Comparison of ENCODE assay signal across 14 cellular contexts in the genomic region with DNA sequence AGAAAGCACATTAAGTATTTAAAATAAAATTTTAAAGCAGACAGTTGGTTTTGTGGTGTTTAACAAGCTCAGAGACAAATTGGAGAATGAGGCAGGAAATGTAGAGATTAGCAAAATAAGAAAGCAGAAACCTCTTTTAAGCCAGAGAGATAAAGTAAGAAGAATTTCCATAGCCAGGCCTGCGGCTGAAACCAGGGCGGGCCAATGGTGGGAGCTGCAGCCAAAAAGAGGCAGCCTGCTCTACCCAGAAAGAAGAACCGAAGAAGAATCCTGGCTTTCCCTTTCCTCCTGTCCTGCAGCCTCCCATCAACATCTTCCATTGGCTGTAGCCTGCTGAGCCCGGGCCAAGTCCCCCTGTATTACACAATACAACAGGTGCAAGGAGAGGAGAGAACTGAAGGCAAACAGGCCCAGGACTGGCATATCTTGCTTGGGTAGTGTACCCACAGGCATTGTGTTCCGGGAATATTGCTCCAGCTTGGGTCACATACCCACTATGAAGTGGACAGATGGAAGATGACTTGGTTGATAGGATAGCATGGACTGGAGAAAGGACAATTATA.
"Had no signal": no experiment of that assay in that cellular context is flagged by ENCODE, and none has a peak within 500 bp of the region (broad histone marks: within the 10 kb centered on the region; RNA-seq: fewer than 3 reads in every experiment).

No MANE protein-coding gene starts in this region.

- H3K4me1 ChIP-seq: body of pancreas, pancreas, spleen had no signal

- DNase-seq: activated effector memory CD4-positive, alpha-beta T cell treated with Interleukin-2 at 50 U/mL for 16 hours; activated T-cell treated with anti-CD3 and anti-CD28 coated beads, Interleukin-2, amount 50 U/mL, for 1 hour; amniotic stem cell; body of pancreas; hypothalamus; pancreas; spleen; stimulated activated CD4-positive, alpha-beta T cell treated with anti-CD3 and anti-CD28 coated beads, Interleukin-1b, Interleukin-23, amount 100 ng/mL, for 48 hours; stimulated activated naive CD4-positive, alpha-beta T cell; substantia nigra; trophoblast cell had no signal

- H3K27me3 ChIP-seq: body of pancreas, pancreas had no signal

- ATAC-seq: body of pancreas, pancreas, SK-N-SH treated with all-trans-retinoic acid at 6 μM for 48 hours had no signal

- H3K27ac Mint-ChIP-seq: activated naive CD4-positive, alpha-beta T cell treated with anti-CD3 and anti-CD28 coated beads, Interleukin-2, amount 50 U/mL, for 24 hours had no signal

- H3K36me3 Mint-ChIP-seq: activated naive CD4-positive, alpha-beta T cell treated with anti-CD3 and anti-CD28 coated beads, Interleukin-2, amount 50 U/mL, for 24 hours had no signal

- H3K4me3 Mint-ChIP-seq: activated naive CD4-positive, alpha-beta T cell treated with anti-CD3 and anti-CD28 coated beads, Interleukin-2, amount 50 U/mL, for 24 hours; neural crest cell had no signal

- H3K9me3 ChIP-seq: body of pancreas, pancreas, spleen had no signal

- H3K4me1 Mint-ChIP-seq: activated naive CD4-positive, alpha-beta T cell treated with anti-CD3 and anti-CD28 coated beads, Interleukin-2, amount 50 U/mL, for 24 hours; neural crest cell had no signal

- H3K27ac ChIP-seq: body of pancreas, pancreas, spleen had no signal

- H3K36me3 ChIP-seq: pancreas, spleen had no signal

- H3K4me3 ChIP-seq: body of pancreas, pancreas, spleen had no signal

- FAIRE-seq: pancreas had no signal

- H3K9me3 Mint-ChIP-seq: activated naive CD4-positive, alpha-beta T cell treated with anti-CD3 and anti-CD28 coated beads, Interleukin-2, amount 50 U/mL, for 24 hours; neural crest cell had no signal
